8 cellular contexts compared by ENCODE assay signal in the genomic region with DNA sequence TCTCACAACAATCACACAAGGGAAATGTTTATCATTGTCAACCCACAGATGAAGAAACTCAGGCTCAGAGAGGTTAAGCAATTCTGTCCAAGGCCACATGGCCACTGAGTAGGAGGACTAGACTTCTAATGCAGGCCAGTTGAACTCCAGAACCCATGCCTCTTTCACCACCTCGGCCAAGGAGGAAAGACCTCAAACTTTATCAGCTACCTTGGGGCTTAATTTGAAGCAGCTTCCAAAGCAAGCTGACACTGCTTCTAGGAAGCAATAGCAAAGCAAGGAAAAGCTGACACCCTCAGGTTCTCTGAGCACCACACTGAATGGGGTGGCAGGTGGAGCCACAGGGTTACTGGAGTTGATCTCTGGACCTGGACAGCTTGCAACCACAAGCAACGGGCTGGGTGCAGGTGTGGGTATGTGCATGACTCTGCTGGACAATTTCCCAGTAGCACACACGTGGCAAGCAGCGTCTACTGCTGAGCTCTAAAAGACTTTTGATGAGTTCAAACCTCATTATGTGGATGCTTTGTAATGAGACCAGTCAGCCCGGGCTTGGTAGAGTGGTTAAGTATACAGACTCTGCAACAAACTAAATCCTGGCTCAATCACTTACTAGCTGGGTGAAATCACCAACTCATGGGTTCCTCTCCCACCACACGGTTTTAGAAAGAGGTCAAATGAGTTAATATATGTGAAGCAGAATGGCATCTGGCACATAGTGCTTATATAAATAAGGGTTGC. TPM values are rescaled to one million over a fixed set of nuclear protein-coding genes. Genes with fewer than 3 reads are reported as not detected.
DNase-seq lines count a peak whose midpoint lies in the region; ATAC-seq, FAIRE-seq and TF ChIP-seq lines count a peak whose summit lies in the region.

No MANE protein-coding gene starts in this region.

- H3K27ac ChIP-seq in VCaP (peak overlapping the region; percentile 61), kidney (ENCODE audit: low read depth in 2 of 2, low read length in 2 of 2) (peak overlapping the region; percentile 63 to 70), upper lobe of right lung (peak overlapping the region; percentile 26)

- peak overlapping the region; percentile 10 for H3K27ac Mint-ChIP-seq in activated T-cell treated with anti-CD3 and anti-CD28 coated beads, Interleukin-2, amount 50 U/mL, for 24 hours
- no peak overlapping the region for H3K27ac Mint-ChIP-seq in glutamatergic neuron (ENCODE audit: unreplicated experiment)

- H3K4me1 Mint-ChIP-seq in activated T-cell treated with anti-CD3 and anti-CD28 coated beads, Interleukin-2, amount 50 U/mL, for 24 hours (ENCODE audit: low read depth) = peaks cover 48% of the 10 kb centered on the region
- H3K4me1 Mint-ChIP-seq in glutamatergic neuron (ENCODE audit: low read depth, unreplicated experiment) = peaks cover 8% of the 10 kb centered on the region

- POLR2A ChIA-PET in HEK293T (lab: Yijun Ruan, JAX) = interaction anchor here (2.0 kb wide), 1 partner anchor 48 kb away, joined by 8 read pairs; no protein-coding TSS in a partner anchor

- H3K4me3 Mint-ChIP-seq in activated T-cell treated with anti-CD3 and anti-CD28 coated beads, Interleukin-2, amount 50 U/mL, for 24 hours = no peak overlapping the region
- H3K4me3 Mint-ChIP-seq in glutamatergic neuron (ENCODE audit: unreplicated experiment) = no peak overlapping the region

- ATAC-seq in upper lobe of right lung = peak; percentile 63

- CTCF ChIA-PET in HEK293T (lab: Yijun Ruan, JAX) = interaction anchor here (0.6 to 1.7 kb wide), 6 partner anchors 10 to 1412 kb away, joined by 3 to 7 read pairs (median 3); no protein-coding TSS in a partner anchor

- H3K4me1 ChIP-seq in kidney (ENCODE audit: control insufficient read depth in 1 of 2, insufficient read depth in 1 of 2, low read depth in 1 of 2, low read length in 2 of 2) (peaks cover 18 to 35% of the 10 kb centered on the region in 2 donors), upper lobe of right lung (peaks cover 30% of the 10 kb centered on the region)

- no peaks in the 10 kb centered on the region for H3K9me3 ChIP-seq in kidney (ENCODE audit: control insufficient read depth in 1 of 2, low read length in 2 of 2)
- H3K9me3 ChIP-seq in upper lobe of right lung = no peaks in the 10 kb centered on the region

- FAIRE-seq in kidney (lab: Jason Lieb, UNC) = no peak

- H3K36me3 ChIP-seq in kidney (ENCODE audit: control insufficient read depth in 1 of 2, insufficient read depth in 2 of 2, low read length in 2 of 2) (no peaks in the 10 kb centered on the region), upper lobe of right lung (peaks cover 19% of the 10 kb centered on the region)

- TF ChIP-seq CTCF in VCaP (conservative IDR thresholded peaks at IDR 0.05) (no peak), kidney (IDR thresholded peaks at IDR 0.05; ENCODE audit: borderline replicate concordance, extremely low read depth, insufficient read depth) (no peak), upper lobe of right lung (IDR thresholded peaks at IDR 0.05) (no peak), glutamatergic neuron (IDR thresholded peaks at IDR 0.05; ENCODE audit: partially characterized antibody, unreplicated experiment) (no peak)

- peak overlapping the region in 1 of 2 donors; percentile 30 for H3K4me3 ChIP-seq in kidney (ENCODE audit: low read length in 2 of 2)
- H3K4me3 ChIP-seq in upper lobe of right lung = no peak overlapping the region

- H3K36me3 Mint-ChIP-seq in activated T-cell treated with anti-CD3 and anti-CD28 coated beads, Interleukin-2, amount 50 U/mL, for 24 hours (ENCODE audit: low read depth) = peaks cover 37% of the 10 kb centered on the region
- no peaks in the 10 kb centered on the region for H3K36me3 Mint-ChIP-seq in glutamatergic neuron (ENCODE audit: unreplicated experiment)

- no peaks in the 10 kb centered on the region for H3K27me3 Mint-ChIP-seq in activated T-cell treated with anti-CD3 and anti-CD28 coated beads, Interleukin-2, amount 50 U/mL, for 24 hours
- no peaks in the 10 kb centered on the region for H3K27me3 Mint-ChIP-seq in glutamatergic neuron (ENCODE audit: unreplicated experiment)

- no peaks in the 10 kb centered on the region for H3K9me3 Mint-ChIP-seq in activated T-cell treated with anti-CD3 and anti-CD28 coated beads, Interleukin-2, amount 50 U/mL, for 24 hours
- H3K9me3 Mint-ChIP-seq in glutamatergic neuron (ENCODE audit: unreplicated experiment) = peaks cover 1% of the 10 kb centered on the region

- H3K9ac ChIP-seq in kidney (ENCODE audit: low read length in 2 of 2) = peak overlapping the region in 1 of 2 donors; percentile 34

- no peaks in the 10 kb centered on the region for H3K27me3 ChIP-seq in upper lobe of right lung

- DNase-seq in activated T-cell treated with anti-CD3 and anti-CD28 coated beads, Interleukin-2, amount 50 U/mL, for 24 hours = no peak
- no peak for DNase-seq in activated T-cell treated with anti-CD3 and anti-CD28 coated beads for 4 hours
- DNase-seq in kidney = peak; percentile 65
- DNase-seq in upper lobe of right lung = no peak
- no peak for DNase-seq in glutamatergic neuron
- DNase-seq in HEK293T (ENCODE audit: extremely low spot score) = no peak
- no peak for DNase-seq in SKM-1 (lab: John Stamatoyannopoulos, UW; ENCODE audit: unreplicated experiment)

- intact Hi-C loops in kidney (cut with DNase I) = loop anchor here (10.0 kb wide), 1 partner anchor 52 kb away; no protein-coding TSS in a partner anchor
- intact Hi-C loops in upper lobe of right lung (cut with DNase I) = loop anchor here (10.0 kb wide), 2 partner anchors 52 to 462 kb away; partner anchors contain the start of gene TIPARP

TF ChIP-seq in HEK293T, 16 proteins besides CTCF, POLR2A, EP300 and RAD21:
- TF ChIP-seq L3MBTL2 (conservative IDR thresholded peaks at IDR 0.05) (no peak), FOXM1 (IDR thresholded peaks at IDR 0.05; ENCODE audit: borderline replicate concordance) (no peak), CTBP1 (IDR thresholded peaks at IDR 0.05; ENCODE audit: borderline replicate concordance) (no peak), TARDBP (IDR thresholded peaks at IDR 0.05) (no peak), ZNF384 (IDR thresholded peaks at IDR 0.05) (no peak), FOXK2 (IDR thresholded peaks at IDR 0.05) (no peak), SP1 (IDR thresholded peaks at IDR 0.05) (no peak), BHLHE40 (IDR thresholded peaks at IDR 0.05; ENCODE audit: borderline replicate concordance) (no peak), NFRKB (IDR thresholded peaks at IDR 0.05) (no peak), LEF1 (IDR thresholded peaks at IDR 0.05; ENCODE audit: borderline replicate concordance) (no peak), SUZ12 (IDR thresholded peaks at IDR 0.05) (no peak)
- TF ChIP-seq, protein P1, sequence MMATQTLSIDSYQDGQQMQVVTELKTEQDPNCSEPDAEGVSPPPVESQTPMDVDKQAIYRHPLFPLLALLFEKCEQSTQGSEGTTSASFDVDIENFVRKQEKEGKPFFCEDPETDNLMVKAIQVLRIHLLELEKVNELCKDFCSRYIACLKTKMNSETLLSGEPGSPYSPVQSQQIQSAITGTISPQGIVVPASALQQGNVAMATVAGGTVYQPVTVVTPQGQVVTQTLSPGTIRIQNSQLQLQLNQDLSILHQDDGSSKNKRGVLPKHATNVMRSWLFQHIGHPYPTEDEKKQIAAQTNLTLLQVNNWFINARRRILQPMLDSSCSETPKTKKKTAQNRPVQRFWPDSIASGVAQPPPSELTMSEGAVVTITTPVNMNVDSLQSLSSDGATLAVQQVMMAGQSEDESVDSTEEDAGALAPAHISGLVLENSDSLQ (IDR thresholded peaks at IDR 0.05) = no peak

RNA-seq across cellular contexts. Expression of gene CCNL1, which starts 23.1 kb away (rescaled TPM):
- total RNA-seq in kidney (104 TPM), upper lobe of right lung (140 TPM), glutamatergic neuron (ENCODE audit: unreplicated experiment) (123 TPM)
- polyA plus RNA-seq in kidney (ENCODE audit: insufficient read depth, low read depth, low replicate concordance) = 41.7 TPM
